In genomic region chr21:46147429-46147828, GRCh38 we compare ENCODE assay signal across 9 cellular contexts. TPM values are rescaled to one million over a fixed set of nuclear protein-coding genes. Genes with fewer than 3 reads are reported as not detected.
DNase-seq lines count a peak whose midpoint lies in the region; ATAC-seq, FAIRE-seq and TF ChIP-seq lines count a peak whose summit lies in the region.
"Not testable (repeated sequence)": the region's sequence is repeated elsewhere in the genome, so short reads cannot be mapped to it uniquely, and the experiment has no call there.
"Had no signal": no experiment of that assay in that cellular context is flagged by ENCODE, and none has a peak within 500 bp of the region (broad histone marks: within the 10 kb centered on the region; RNA-seq: fewer than 3 reads in every experiment).

No MANE protein-coding gene starts in this region.

- ATAC-seq in left colon: peak; percentile 78

- peak; percentile 78 for FAIRE-seq in GM19239 (lab: Jason Lieb, UNC)

- intact Hi-C loops in left colon (cut with DNase I, micrococcal nuclease): loop anchor here in 1 of 2 donors (10.0 kb wide), 1 partner anchor 77 kb away; the partner anchor contains the start of gene LSS

- DNase-seq in AG09309 (ENCODE audit: low read depth): not testable (repeated sequence)
- peak; percentile 72 for DNase-seq in GM19239 (ENCODE audit: insufficient read length, low spot score)
- peak; percentile 52 for DNase-seq in NCI-H146 (lab: John Stamatoyannopoulos, UW)
- DNase-seq in SIG-M5 treated with dmso at 0.1 percent for 504 hours (lab: John Stamatoyannopoulos, UW; ENCODE audit: unreplicated experiment): peak; percentile 54
- peak; percentile 54 for DNase-seq in activated CD8-positive, alpha-beta memory T cell treated with anti-CD3 and anti-CD28 coated beads, Interleukin-2, amount 50 U/mL, for 4 hours
- peak; percentile 51 to 71 for DNase-seq in dermis microvascular lymphatic vessel endothelial cell (ENCODE audit: low read depth in 2 of 2)
- peak; percentile 41 to 73 for DNase-seq in left colon
- peak; percentile 53 to 58 for DNase-seq in stimulated activated CD4-positive, alpha-beta T cell treated with anti-CD3 and anti-CD28 coated beads, Interleukin-2, amount 100 ng/mL, for 24 hours

- peak; percentile 74 for TF ChIP-seq CTCF in AG09309 (IDR thresholded peaks at IDR 0.05; ENCODE audit: control insufficient read depth, insufficient read depth, low read depth, low read length, missing control alignments)

- H3K4me3 ChIP-seq in AG09309 (ENCODE audit: control insufficient read depth, low read depth, low read length): not testable (repeated sequence)

RNA-seq across cellular contexts. Expression of gene FTCD, which starts 8.0 kb away (rescaled TPM):
- 0.13 TPM in 1 of 2 replicates, not detected in the other for total RNA-seq in dermis microvascular lymphatic vessel endothelial cell
- total RNA-seq in left colon: under 1 TPM; 0.22 to 0.52 TPM
- total RNA-seq: subcutaneous adipose tissue had no signal

RNA-seq across cellular contexts. Expression of gene SPATC1L, which starts 36.8 kb away (rescaled TPM):
- total RNA-seq in dermis microvascular lymphatic vessel endothelial cell: 2.1 and 4.8 TPM in 2 replicates
- total RNA-seq in left colon: 1 to 10 TPM; 5.9 to 8.0 TPM

RNA-seq across cellular contexts. Expression of gene COL6A2, which starts 49.5 kb away (rescaled TPM):
- total RNA-seq in dermis microvascular lymphatic vessel endothelial cell (6.5 and 46.0 TPM in 2 replicates), left colon (100 to 1,000 TPM in 1 of 2 donors, 10 to 100 TPM in 1; 65.5 to 193 TPM)
